ENCODE assay signal across 11 cellular contexts in genomic region chrX:79371640-79372039, GRCh38. TPM values are rescaled to one million over a fixed set of nuclear protein-coding genes. Genes with fewer than 3 reads are reported as not detected.
"Had no signal": no experiment of that assay in that cellular context is flagged by ENCODE, and none has a peak within 500 bp of the region (broad histone marks: within the 10 kb centered on the region; RNA-seq: fewer than 3 reads in every experiment).

No MANE protein-coding gene starts in this region.

- H3K4me3 ChIP-seq: GM23338, K562 had no signal

- H3K4me2 ChIP-seq: GM23338 had no signal

- H3K27ac Mint-ChIP-seq: GM23338, H9 had no signal

- DNase-seq: H9, HCEC 1CT, IMR-90, Kasumi-1, KG1 had no signal

- ATAC-seq: GM23338, K562 had no signal

- FAIRE-seq: H1, H54, HTR-8/SVneo, K562 had no signal

- H3K9me3 Mint-ChIP-seq: GM23338 had no signal

- H3K4me3 Mint-ChIP-seq: GM23338, H9 had no signal

- H2AFZ ChIP-seq: GM23338 had no signal

RNA-seq across cellular contexts. Expression of gene ITM2A, which starts 4.5 kb away (rescaled TPM):
- total RNA-seq: HT-29, IMR-90 had no signal
- polyA plus RNA-seq: IMR-90 had no signal
